In genomic region chr1:24827737-24828136, GRCh38 we compare ENCODE assay signal across 23 cellular contexts.
DNase-seq lines count a peak whose midpoint lies in the region; ATAC-seq and TF ChIP-seq lines count a peak whose summit lies in the region.
"Had no signal": no experiment of that assay in that cellular context is flagged by ENCODE, and none has a peak within 500 bp of the region (broad histone marks: within the 10 kb centered on the region; RNA-seq: fewer than 3 reads in every experiment).

No MANE protein-coding gene starts in this region.

- H3K4me3 Mint-ChIP-seq in WTC11 = no peak overlapping the region
- no peak overlapping the region for H3K4me3 Mint-ChIP-seq in natural killer cell treated with Interleukin-12 subunit alpha and Interleukin-12 subunit beta and Interleukin-15 and Interleukin-18, amount 100 ng/mL, for 72 hours
- H3K4me3 Mint-ChIP-seq: CD4-positive, CD25-positive, alpha-beta regulatory T cell; central memory CD8-positive, alpha-beta T cell; T-cell had no signal

- no peak overlapping the region for H3K4me2 ChIP-seq in mesenchymal stem cell (ENCODE audit: low read length, poor library complexity, severe bottlenecking)
- H3K4me2 ChIP-seq: hepatocyte had no signal

- TF ChIP-seq EP300 in transverse colon (IDR thresholded peaks at IDR 0.05; ENCODE audit: low read depth) = no peak

- H3K27me3 Mint-ChIP-seq in WTC11 (ENCODE audit: low read depth) = no peaks in the 10 kb centered on the region
- H3K27me3 Mint-ChIP-seq in natural killer cell treated with Interleukin-12 subunit alpha and Interleukin-12 subunit beta and Interleukin-15 and Interleukin-18, amount 100 ng/mL, for 72 hours = no peaks in the 10 kb centered on the region

- in situ Hi-C loops in transverse colon (cut with MboI; ENCODE audit: low pct_ligation_motif_present in 1 of 4, low pct_unique_long_range_greater_than_20kb in 1 of 4, low sequenced_read_pairs in 3 of 4) = loop anchor here in 1 of 4 donors (5.0 kb wide), 1 partner anchor 140 kb away; no protein-coding TSS in a partner anchor

- H3K27ac ChIP-seq in heart right ventricle (peak overlapping the region in 7 of 10 donors; percentile 1 to 66 (median 27)), mesenchymal stem cell (ENCODE audit: low read length, poor library complexity, severe bottlenecking) (no peak overlapping the region), transverse colon (peak overlapping the region in 3 of 4 donors; percentile 1 to 18 (median 13))
- H3K27ac ChIP-seq: hepatocyte, spleen had no signal

- no peak overlapping the region for H4K91ac ChIP-seq in mesenchymal stem cell (ENCODE audit: low read length)

- H4K8ac ChIP-seq in mesenchymal stem cell (ENCODE audit: low read length) = no peak overlapping the region

- no peaks in the 10 kb centered on the region; the same call in 1 of the 2 replicates for H3K36me3 Mint-ChIP-seq in WTC11
- no peaks in the 10 kb centered on the region for H3K36me3 Mint-ChIP-seq in natural killer cell treated with Interleukin-12 subunit alpha and Interleukin-12 subunit beta and Interleukin-15 and Interleukin-18, amount 100 ng/mL, for 72 hours
- H3K36me3 Mint-ChIP-seq: CD4-positive, CD25-positive, alpha-beta regulatory T cell; T-cell had no signal

- H2BK15ac ChIP-seq in mesenchymal stem cell (ENCODE audit: low read depth, poor library complexity, severe bottlenecking) = no peak overlapping the region

- POLR2A ChIA-PET in WTC11 (lab: Charles Lee) = no interaction called here

- no peak overlapping the region for H2BK12ac ChIP-seq in mesenchymal stem cell (ENCODE audit: low read length in 2 of 2)

- no peak for TF ChIP-seq POLR2A in transverse colon (IDR thresholded peaks at IDR 0.05)

- no peaks in the 10 kb centered on the region for H3K9me3 ChIP-seq in heart right ventricle
- H3K9me3 ChIP-seq in mesenchymal stem cell (ENCODE audit: control insufficient read depth, low read length) = no peaks in the 10 kb centered on the region
- no peaks in the 10 kb centered on the region for H3K9me3 ChIP-seq in transverse colon
- H3K9me3 ChIP-seq: spleen had no signal

- no peak for DNase-seq in heart right ventricle
- no peak for DNase-seq in left cardiac atrium
- no peak for DNase-seq in WTC11 (ENCODE audit: low spot score)
- DNase-seq in mesenchymal stem cell = no peak
- DNase-seq in transverse colon = no peak
- no peak for DNase-seq in natural killer cell treated with Interleukin-12 subunit alpha and Interleukin-12 subunit beta and Interleukin-15 and Interleukin-18, amount 100 ng/mL, for 72 hours (ENCODE audit: low spot score)
- DNase-seq in NCI-H345 treated with DMSO at 0.1 percent for 48 hours (lab: John Stamatoyannopoulos, UW; ENCODE audit: unreplicated experiment) = no peak
- DNase-seq: activated CD4-positive, alpha-beta T cell treated with anti-CD3 and anti-CD28 coated beads, Interleukin-2, amount 50 U/mL, for 48 hours; activated naive CD4-positive, alpha-beta T cell; activated T-cell treated with anti-CD3 and anti-CD28 coated beads for 4 hours; CD4-positive, CD25-positive, alpha-beta regulatory T cell; GF-D8; KBM-7; MV-4-11; NCI-H187; NCI-H446; NK-92 treated with Interleukin-12 subunit alpha and Interleukin-12 subunit beta, amount 100 ng/mL, for 24 hours; spleen; T-cell had no signal

- H3K9me3 Mint-ChIP-seq in WTC11 = no peaks in the 10 kb centered on the region
- H3K9me3 Mint-ChIP-seq in natural killer cell treated with Interleukin-12 subunit alpha and Interleukin-12 subunit beta and Interleukin-15 and Interleukin-18, amount 100 ng/mL, for 72 hours = no peaks in the 10 kb centered on the region
- H3K9me3 Mint-ChIP-seq: CD4-positive, CD25-positive, alpha-beta regulatory T cell; central memory CD8-positive, alpha-beta T cell; T-cell had no signal

- H3K4me3 ChIP-seq in heart right ventricle (no peak overlapping the region), mesenchymal stem cell (ENCODE audit: insufficient read depth in 1 of 2, low read depth in 1 of 2, low read length in 2 of 2) (no peak overlapping the region), transverse colon (no peak overlapping the region)
- H3K4me3 ChIP-seq: hepatocyte, lung, spleen had no signal

- CTCF ChIA-PET in WTC11 (lab: Charles Lee) = interaction anchor here (1.0 to 10.6 kb wide), 4 partner anchors 20 to 140 kb away, joined by 3 to 243 read pairs (median 4); partner anchors contain the start of gene CLIC4

- H3K27me3 ChIP-seq in heart right ventricle (no peaks in the 10 kb centered on the region), mesenchymal stem cell (ENCODE audit: control insufficient read depth in 1 of 2, insufficient read depth in 1 of 2, low read length in 2 of 2) (no peaks in the 10 kb centered on the region), transverse colon (no peaks in the 10 kb centered on the region)
- H3K27me3 ChIP-seq: hepatocyte, spleen had no signal

- WGBS in heart right ventricle, 2 donors = 29 to 33% methylated on average over 1 of the region's 1 CpG
- no CpG with 5 or more reads among the region's 1 CpG for WGBS in mesenchymal stem cell
- WGBS in transverse colon (ENCODE audit: low coverage in 1 of 2), 2 donors = 55 to 60% methylated on average over 1 of the region's 1 CpG

- ATAC-seq in heart right ventricle (peak in 2 of 8 donors; percentile 28 to 45), left cardiac atrium (no peak), WTC11 (no peak), GM19467 (IDR thresholded peaks at IDR 0.05; ENCODE audit: unreplicated experiment) (no peak)
- ATAC-seq in natural killer cell treated with Interleukin-12 subunit alpha and Interleukin-12 subunit beta and Interleukin-15 and Interleukin-18, amount 100 ng/mL, for 72 hours = no peak
- ATAC-seq: T-cell had no signal

- H2AFZ ChIP-seq in mesenchymal stem cell (ENCODE audit: low read depth, low read length) = no peak overlapping the region
- H2AFZ ChIP-seq: hepatocyte had no signal

- 0 out of 2 replicates have a peak overlapping the region, but pooled peaks have one; percentile 5 for H3K27ac Mint-ChIP-seq in WTC11
- no peak overlapping the region for H3K27ac Mint-ChIP-seq in natural killer cell treated with Interleukin-12 subunit alpha and Interleukin-12 subunit beta and Interleukin-15 and Interleukin-18, amount 100 ng/mL, for 72 hours
- H3K27ac Mint-ChIP-seq: CD4-positive, CD25-positive, alpha-beta regulatory T cell; T-cell had no signal

- H3K36me3 ChIP-seq in heart right ventricle = peaks cover 0 to 13% (median 0%) of the 10 kb centered on the region in 9 donors
- H3K36me3 ChIP-seq in mesenchymal stem cell (ENCODE audit: control insufficient read depth in 1 of 2, insufficient read depth in 2 of 2, low read depth in 1 of 2, low read length in 2 of 2) = peaks cover 0 to 42% of the 10 kb centered on the region in 2 experiments
- H3K36me3 ChIP-seq in transverse colon = no peaks in the 10 kb centered on the region

- H2BK5ac ChIP-seq in mesenchymal stem cell (ENCODE audit: low read depth, low read length, poor library complexity, severe bottlenecking) = no peak overlapping the region

- no peak overlapping the region for H2BK120ac ChIP-seq in mesenchymal stem cell (ENCODE audit: low read depth, low read length)

- TF ChIP-seq CTCF in heart right ventricle (IDR thresholded peaks at IDR 0.05) (no peak), WTC11 (IDR thresholded peaks at IDR 0.05) (no peak), transverse colon (IDR thresholded peaks at IDR 0.05) (no peak)

- no peak overlapping the region for H3K18ac ChIP-seq in mesenchymal stem cell (ENCODE audit: low read depth in 1 of 2, low read length in 2 of 2)

- no peak overlapping the region for H3K14ac ChIP-seq in mesenchymal stem cell (ENCODE audit: low read length in 2 of 2)

- H2AK5ac ChIP-seq in mesenchymal stem cell (ENCODE audit: low read length, severe bottlenecking) = no peak overlapping the region

- peak overlapping the region; percentile 13 for H3K9ac ChIP-seq in mesenchymal stem cell (ENCODE audit: low read length)

- no peak overlapping the region for H3K4ac ChIP-seq in mesenchymal stem cell (ENCODE audit: low read depth in 1 of 2, low read length in 2 of 2)

- peaks cover 3 to 87% (median 83%) of the 10 kb centered on the region in 9 donors for H3K4me1 ChIP-seq in heart right ventricle
- peaks cover 4% of the 10 kb centered on the region for H3K4me1 ChIP-seq in mesenchymal stem cell (ENCODE audit: control insufficient read depth, insufficient read depth, low read depth, low read length)
- peaks cover 0 to 56% (median 9%) of the 10 kb centered on the region in 4 donors for H3K4me1 ChIP-seq in transverse colon

- H3K23ac ChIP-seq in mesenchymal stem cell (ENCODE audit: low read length in 2 of 2) = no peak overlapping the region

- intact Hi-C loops in heart right ventricle (cut with DNase I) (loop anchor here in 8 of 10 donors (2.0 to 10.0 kb wide), 6 partner anchors 35 to 83 kb away; partner anchors contain the start of gene CLIC4 (in 5 of the 8)), left cardiac atrium (cut with DNase I) (loop anchor here (2.0 to 10.0 kb wide), 2 partner anchors 81 to 83 kb away; partner anchors contain the start of gene CLIC4 (in 1 of the 2)), transverse colon (cut with DNase I; ENCODE audit: low total_unique reads) (loop anchor here (10.0 kb wide), 1 partner anchor 83 kb away; the partner anchor contains the start of gene CLIC4)

- peaks cover 3% of the 10 kb centered on the region for H3K79me1 ChIP-seq in mesenchymal stem cell (replicated peaks; ENCODE audit: low read length, poor library complexity, severe bottlenecking)

- H3K4me1 Mint-ChIP-seq in WTC11 = peaks cover 47% of the 10 kb centered on the region
- H3K4me1 Mint-ChIP-seq in natural killer cell treated with Interleukin-12 subunit alpha and Interleukin-12 subunit beta and Interleukin-15 and Interleukin-18, amount 100 ng/mL, for 72 hours (ENCODE audit: low read depth in 2 of 2) = no peaks in the 10 kb centered on the region
- H3K4me1 Mint-ChIP-seq: central memory CD8-positive, alpha-beta T cell; T-cell had no signal

TF ChIP-seq in WTC11, 78 proteins besides CTCF, POLR2A, EP300 and RAD21 (continues in another document):
- TF ChIP-seq ELF4 (CRISPR knock-in tag; IDR thresholded peaks at IDR 0.05; ENCODE audit: low read depth) (no peak), ZNF423 (CRISPR knock-in tag; IDR thresholded peaks at IDR 0.05) (no peak), PRRX2 (CRISPR knock-in tag; IDR thresholded peaks at IDR 0.05) (no peak), MYBL2 (CRISPR knock-in tag; IDR thresholded peaks at IDR 0.05) (no peak), USF1 (CRISPR knock-in tag; IDR thresholded peaks at IDR 0.05) (no peak)
